In the genomic region with DNA sequence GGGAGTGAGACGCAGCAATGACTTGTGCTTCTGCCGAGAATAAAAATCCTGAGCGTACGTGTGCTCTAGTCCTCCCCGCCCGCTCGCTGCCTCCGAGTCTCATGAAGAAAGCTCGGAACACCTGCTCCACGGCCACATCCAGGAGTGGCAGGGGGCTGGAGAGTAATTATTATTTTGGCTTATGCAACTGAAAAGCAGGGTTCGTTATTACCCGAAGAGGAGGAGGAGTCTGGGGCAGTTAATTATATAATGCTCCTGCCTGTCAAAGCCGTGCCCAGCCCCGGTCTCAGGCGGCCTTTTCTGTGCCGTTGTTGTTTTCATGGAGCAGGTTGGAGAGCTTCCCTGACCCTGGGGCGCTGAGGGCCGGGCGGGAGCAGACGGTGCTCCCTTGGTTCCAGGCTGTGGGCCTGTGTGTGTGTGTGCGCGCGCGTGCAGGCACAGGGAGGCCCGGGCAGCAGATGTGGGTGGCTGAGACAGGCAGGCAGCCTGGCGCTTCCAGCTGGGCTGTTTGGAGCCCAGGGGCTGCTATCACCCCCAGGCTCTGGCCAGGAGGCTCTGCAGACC, we compare ENCODE assay signal across 1 cellular context.
TF ChIP-seq lines count a peak whose summit lies in the region.

No MANE protein-coding gene starts in this region.

TF ChIP-seq in K562, 482 proteins besides CTCF, POLR2A, EP300 and RAD21:
- TF ChIP-seq CBX1 (IDR thresholded peaks at IDR 0.05; ENCODE audit: low read depth) (no peak), XRCC4 (IDR thresholded peaks at IDR 0.05; ENCODE audit: extremely low read depth, insufficient read depth, insufficient read length) (no peak), STAT5A (IDR thresholded peaks at IDR 0.05; ENCODE audit: borderline replicate concordance, low read length) (no peak), ZNF263 (CRISPR knock-in tag; IDR thresholded peaks at IDR 0.05; ENCODE audit: borderline replicate concordance) (peak; percentile 18; the same call in 1 of the 2 replicates), RNF219 (CRISPR knock-in tag; IDR thresholded peaks at IDR 0.05) (no peak), ZNF76 (CRISPR knock-in tag; IDR thresholded peaks at IDR 0.05; ENCODE audit: borderline replicate concordance) (no peak)
- TF ChIP-seq, protein P1, sequence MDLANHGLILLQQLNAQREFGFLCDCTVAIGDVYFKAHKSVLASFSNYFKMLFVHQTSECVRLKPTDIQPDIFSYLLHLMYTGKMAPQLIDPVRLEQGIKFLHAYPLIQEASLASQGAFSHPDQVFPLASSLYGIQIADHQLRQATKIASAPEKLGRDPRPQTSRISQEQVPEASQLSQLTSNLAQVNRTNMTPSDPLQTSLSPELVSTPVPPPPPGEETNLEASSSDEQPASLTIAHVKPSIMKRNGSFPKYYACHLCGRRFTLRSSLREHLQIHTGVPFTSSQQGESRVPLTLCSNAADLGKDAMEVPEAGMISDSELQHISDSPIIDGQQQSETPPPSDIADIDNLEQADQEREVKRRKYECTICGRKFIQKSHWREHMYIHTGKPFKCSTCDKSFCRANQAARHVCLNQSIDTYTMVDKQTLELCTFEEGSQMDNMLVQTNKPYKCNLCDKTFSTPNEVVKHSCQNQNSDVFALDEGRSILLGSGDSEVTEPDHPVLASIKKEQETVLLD (IDR thresholded peaks at IDR 0.05): no peak
TF ChIP-seq in K562: peak in this region for 1.
